ENCODE assay signal across 8 cellular contexts in the genomic region with DNA sequence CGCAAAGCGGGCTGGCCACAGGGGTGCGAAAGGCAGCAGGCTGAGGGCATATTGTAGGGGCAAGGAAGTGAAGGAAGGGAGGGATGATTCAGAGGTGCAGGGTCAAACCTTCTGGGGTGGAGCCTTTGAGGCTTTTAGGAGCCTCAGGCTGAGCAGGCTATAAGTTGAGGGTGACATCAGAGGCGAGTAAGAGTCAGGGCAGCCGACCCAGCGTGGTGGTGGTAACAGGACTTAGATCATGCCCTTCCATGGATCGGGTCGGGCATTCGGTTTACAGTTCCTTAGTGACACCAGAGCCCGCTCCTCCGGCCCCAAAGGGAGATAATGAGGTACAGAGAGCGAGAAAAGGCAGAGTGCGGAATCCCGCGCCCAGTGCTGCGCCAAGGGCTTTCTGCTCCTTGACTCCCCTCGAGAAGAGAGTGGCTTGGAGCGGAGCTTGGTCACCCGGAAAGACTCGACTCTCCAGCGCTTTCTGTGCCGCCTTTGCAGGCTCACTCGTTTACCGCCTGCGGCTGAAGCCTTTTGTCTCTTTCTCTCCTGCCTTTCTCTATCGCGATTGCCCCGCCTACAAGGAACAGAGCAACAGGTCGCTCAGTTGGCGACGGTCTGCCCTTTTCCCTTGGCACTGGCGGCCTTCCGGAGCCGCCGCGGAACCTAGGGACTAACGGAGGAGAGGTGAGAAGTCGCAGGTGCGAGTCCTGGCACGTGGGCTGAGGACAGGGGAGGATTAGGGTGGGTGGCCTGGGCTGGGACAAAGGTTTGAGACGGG. TPM values are rescaled to one million over a fixed set of nuclear protein-coding genes. Genes with fewer than 3 reads are reported as not detected.
A peak's percentile ranks its signal among the peaks of the same experiment; 100 is the strongest.
DNase-seq lines count a peak whose midpoint lies in the region; ATAC-seq, FAIRE-seq and TF ChIP-seq lines count a peak whose summit lies in the region.

No MANE protein-coding gene starts in this region.

- CTCF ChIA-PET in HepG2 (lab: Yijun Ruan, JAX; ENCODE audit: low intra/inter-chr PET ratio, low total read pairs), result no interaction called here

- intact Hi-C loops in HepG2 (cut with micrococcal nuclease; ENCODE audit: unreplicated experiment) (loop anchor here (10.0 kb wide), 1 partner anchor 1804 kb away; no protein-coding TSS in a partner anchor), upper lobe of right lung (cut with DNase I) (loop anchor here (10.0 kb wide), 1 partner anchor 86 kb away; no protein-coding TSS in a partner anchor)

- peaks cover 23% of the 10 kb centered on the region for H3K79me2 ChIP-seq in HepG2 (ENCODE audit: insufficient read depth, low read length)

- H3K27ac ChIP-seq in HepG2 (ENCODE audit: extremely low read length, insufficient read depth, low read length), result peak overlapping the region; percentile 70
- H3K27ac ChIP-seq in upper lobe of right lung, result no peak overlapping the region

- 77% methylated on average over 41 of the region's 41 CpGs for WGBS in HepG2 (ENCODE audit: low lambda C conversion rate)

- peak overlapping the region; percentile 50 for H3K9ac ChIP-seq in HepG2 (ENCODE audit: insufficient read depth, low read depth, low read length)

- H2AFZ ChIP-seq in HepG2 (ENCODE audit: low read length), result no peak overlapping the region

- H3K9me3 ChIP-seq in BE2C (no peaks in the 10 kb centered on the region), HepG2 (ENCODE audit: low read length) (no peaks in the 10 kb centered on the region), upper lobe of right lung (no peaks in the 10 kb centered on the region)

- TF ChIP-seq POLR2A in HepG2 (IDR thresholded peaks at IDR 0.05; ENCODE audit: insufficient read depth in 1 of 2, low read depth in 2 of 2, low read length in 2 of 2), result peak in 1 of 2 experiments; percentile 66; a peak in 2 of 4 replicates

- ATAC-seq in HepG2 (no peak), upper lobe of right lung (peak; percentile 1)

- H3K4me1 ChIP-seq in BE2C (peaks cover 5% of the 10 kb centered on the region; the same call in 1 of the 2 replicates), HepG2 (ENCODE audit: insufficient read depth, low read length) (peaks cover 66% of the 10 kb centered on the region), upper lobe of right lung (peaks cover 34% of the 10 kb centered on the region)

- H3K4me3 ChIP-seq in BE2C (ENCODE audit: low read depth, low read length), result peak overlapping the region; percentile 61
- H3K4me3 ChIP-seq in astrocyte of the cerebellum (ENCODE audit: low read depth, low read length), result peak overlapping the region; percentile 19
- peak overlapping the region; percentile 32 to 66 (median 53); a peak in 5 of 6 replicates for H3K4me3 ChIP-seq in HepG2 (replicated peaks in 1 of 3; ENCODE audit: insufficient read depth in 1 of 3, low read depth in 2 of 3, low read length in 3 of 3)
- H3K4me3 ChIP-seq in upper lobe of right lung, result peak overlapping the region; percentile 44

- H3K27me3 ChIP-seq in BE2C (no peaks in the 10 kb centered on the region), HepG2 (ENCODE audit: control insufficient read depth in 1 of 2, insufficient read depth in 2 of 2, low read length in 2 of 2) (no peaks in the 10 kb centered on the region; a peak in 1 of 5 replicates), upper lobe of right lung (peaks cover 41% of the 10 kb centered on the region)

- FAIRE-seq in HepG2 (lab: Jason Lieb, UNC), result no peak

- H3K36me3 ChIP-seq in BE2C (no peaks in the 10 kb centered on the region; the same call in 1 of the 2 replicates), HepG2 (replicated peaks in 1 of 2; ENCODE audit: control insufficient read depth in 1 of 2, insufficient read depth in 2 of 2, low read length in 2 of 2) (peaks cover 2 to 6% of the 10 kb centered on the region in 2 experiments), upper lobe of right lung (peaks cover 2% of the 10 kb centered on the region)

- no peak for TF ChIP-seq EP300 in HepG2 (IDR thresholded peaks at IDR 0.05; ENCODE audit: low read depth in 2 of 2, low read length in 2 of 2)
- TF ChIP-seq EP300 in HepG2 (CRISPR knock-in tag; IDR thresholded peaks at IDR 0.05; ENCODE audit: borderline replicate concordance), result no peak

- BruUV-seq in HepG2 (replicated peaks; lab: Mats Ljungman, UMichigan), result no TSS peak

- TF ChIP-seq RAD21 in HepG2 (CRISPR knock-in tag; IDR thresholded peaks at IDR 0.05), result no peak

- in situ Hi-C loops in astrocyte of the cerebellum (cut with HindIII; ENCODE audit: low sequenced_read_pairs) (no loop called here), HepG2 (cut with HindIII; ENCODE audit: extremely low pct_ligation_motif_present, low pct_unique_long_range_greater_than_20kb) (no loop called here)

- DNase-seq in BE2C (peak; percentile 55), HS-5 (ENCODE audit: low read depth) (peak; percentile 39), astrocyte of the cerebellum (ENCODE audit: low read depth) (no peak), HepG2 (ENCODE audit: low spot score) (no peak), upper lobe of right lung (no peak), cortex of kidney (lab: John Stamatoyannopoulos, UW) (no peak), NCI-H2196 treated with DMSO at 0.1 percent for 48 hours (lab: John Stamatoyannopoulos, UW; ENCODE audit: unreplicated experiment) (no peak), occipital lobe (lab: John Stamatoyannopoulos, UW) (no peak)

- POLR2A ChIA-PET in HepG2 (lab: Yijun Ruan, JAX), result interaction anchor here (1.0 to 16.5 kb wide), 11 partner anchors 9 to 69 kb away, joined by 3 to 795 read pairs (median 6); a partner anchor contains a TSS

- H4K20me1 ChIP-seq in HepG2 (ENCODE audit: insufficient read depth, low read length), result no peaks in the 10 kb centered on the region

- TF ChIP-seq CTCF in BE2C (IDR thresholded peaks at IDR 0.05; ENCODE audit: low read depth, low read length) (no peak), astrocyte of the cerebellum (IDR thresholded peaks at IDR 0.05; ENCODE audit: low read depth, low read length, missing control alignments) (no peak), HepG2 (CRISPR knock-in tag; IDR thresholded peaks at IDR 0.05) (no peak), upper lobe of right lung (IDR thresholded peaks at IDR 0.05) (no peak)

- peak overlapping the region; percentile 92 for H3K4me2 ChIP-seq in HepG2 (ENCODE audit: low read depth, low read length)

RNA-seq across cellular contexts. Expression of a gene that starts 0.7 kb away (rescaled TPM):
- 3.0 TPM for polyA plus RNA-seq in BE2C (2012; ENCODE audit: insufficient read depth, insufficient read length, low read depth)
- 4.0 and 8.1 TPM in 2 replicates for total RNA-seq in HepG2 (2016; rRNA removed; fragmentation: Illumina TruSeq; extraction: Trizol)
- 1.6 and 4.3 TPM in 2 replicates for total RNA-seq in HepG2 (2016; cell fraction: cytosol; rRNA removed; fragmentation: Illumina TruSeq; extraction: Trizol; ENCODE audit: low read depth)
- 7.3 and 8.7 TPM in 2 replicates for total RNA-seq in HepG2 (2016; cell fraction: insoluble cytoplasmic fraction; rRNA removed; fragmentation: Illumina TruSeq; extraction: Trizol)
- 2.9 and 6.9 TPM in 2 replicates for total RNA-seq in HepG2 (2016; cell fraction: membrane; rRNA removed; fragmentation: Illumina TruSeq; extraction: Trizol)
- 6.7 and 10.5 TPM in 2 replicates for total RNA-seq in HepG2 (2016; cell fraction: nucleus; rRNA removed; fragmentation: Illumina TruSeq; extraction: Trizol)
- 6.4 and 7.3 TPM in 2 replicates for polyA plus RNA-seq in HepG2 (2011; rRNA removed)
- 5.1 and 7.2 TPM in 2 replicates for polyA plus RNA-seq in HepG2 (2011; cell fraction: cytosol; rRNA removed)
- 43.6 and 46.5 TPM in 2 replicates for polyA plus RNA-seq in HepG2 (2011; cell fraction: nucleus; rRNA removed)
- polyA plus RNA-seq in HepG2 (2012), result 7.8 and 8.2 TPM in 2 replicates
- 3.0 and 3.5 TPM in 2 replicates for polyA plus RNA-seq in HepG2 (2016; cell fraction: cytosol; fragmentation: Illumina TruSeq; extraction: Trizol; ENCODE audit: low read depth)
- 8.9 and 9.5 TPM in 2 replicates for polyA plus RNA-seq in HepG2 (2016; cell fraction: insoluble cytoplasmic fraction; fragmentation: Illumina TruSeq; extraction: Trizol; ENCODE audit: low read depth)
- polyA plus RNA-seq in HepG2 (2016; cell fraction: membrane; fragmentation: Illumina TruSeq; extraction: Trizol; ENCODE audit: low read depth), result 4.3 and 5.5 TPM in 2 replicates
- polyA plus RNA-seq in HepG2 (2016; cell fraction: nucleus; fragmentation: Illumina TruSeq; extraction: Trizol; ENCODE audit: insufficient read depth, low read depth), result 14.4 and 14.6 TPM in 2 replicates
- 0.14 and 7.2 TPM in 2 replicates for polyA minus RNA-seq in HepG2 (2011; rRNA and poly(A)+ RNA removed; ENCODE audit: low replicate concordance)
- polyA minus RNA-seq in HepG2 (2011; cell fraction: cytosol; rRNA and poly(A)+ RNA removed), result 3.6 TPM in 2 replicates
- 9.8 and 12.1 TPM in 2 replicates for polyA minus RNA-seq in HepG2 (2011; cell fraction: nucleus; rRNA and poly(A)+ RNA removed)
- 1.8 TPM for total RNA-seq in upper lobe of right lung
- not detected for total RNA-seq in occipital lobe

RNA-seq across cellular contexts. Expression of a gene that starts 8.8 kb away (rescaled TPM):
- 24.9 TPM for polyA plus RNA-seq in BE2C (2012; ENCODE audit: insufficient read depth, insufficient read length, low read depth)
- total RNA-seq in HepG2 (2016; rRNA removed; fragmentation: Illumina TruSeq; extraction: Trizol) (14.2 and 20.4 TPM in 2 replicates), upper lobe of right lung (30.1 TPM), occipital lobe (6.4 TPM)
- total RNA-seq in HepG2 (2016; cell fraction: cytosol; rRNA removed; fragmentation: Illumina TruSeq; extraction: Trizol; ENCODE audit: low read depth), result 37.5 and 42.0 TPM in 2 replicates
- 15.5 and 15.6 TPM in 2 replicates for total RNA-seq in HepG2 (2016; cell fraction: insoluble cytoplasmic fraction; rRNA removed; fragmentation: Illumina TruSeq; extraction: Trizol)
- 29.0 and 31.0 TPM in 2 replicates for total RNA-seq in HepG2 (2016; cell fraction: membrane; rRNA removed; fragmentation: Illumina TruSeq; extraction: Trizol)
- 16.2 and 22.2 TPM in 2 replicates for total RNA-seq in HepG2 (2016; cell fraction: nucleus; rRNA removed; fragmentation: Illumina TruSeq; extraction: Trizol)
- 22.6 and 22.7 TPM in 2 replicates for polyA plus RNA-seq in HepG2 (2011; rRNA removed)
- 19.8 and 22.8 TPM in 2 replicates for polyA plus RNA-seq in HepG2 (2011; cell fraction: cytosol; rRNA removed)
- 37.4 and 90.3 TPM in 2 replicates for polyA plus RNA-seq in HepG2 (2011; cell fraction: nucleus; rRNA removed)
- polyA plus RNA-seq in HepG2 (2012), result 14.2 and 15.2 TPM in 2 replicates
- polyA plus RNA-seq in HepG2 (2016; cell fraction: cytosol; fragmentation: Illumina TruSeq; extraction: Trizol; ENCODE audit: low read depth), result 20.8 and 23.0 TPM in 2 replicates
- 13.9 and 16.9 TPM in 2 replicates for polyA plus RNA-seq in HepG2 (2016; cell fraction: insoluble cytoplasmic fraction; fragmentation: Illumina TruSeq; extraction: Trizol; ENCODE audit: low read depth)
- 18.0 and 18.6 TPM in 2 replicates for polyA plus RNA-seq in HepG2 (2016; cell fraction: membrane; fragmentation: Illumina TruSeq; extraction: Trizol; ENCODE audit: low read depth)
- 44.9 and 46.7 TPM in 2 replicates for polyA plus RNA-seq in HepG2 (2016; cell fraction: nucleus; fragmentation: Illumina TruSeq; extraction: Trizol; ENCODE audit: insufficient read depth, low read depth)
- polyA minus RNA-seq in HepG2 (2011; rRNA and poly(A)+ RNA removed; ENCODE audit: low replicate concordance), result 19.3 and 42.8 TPM in 2 replicates
- polyA minus RNA-seq in HepG2 (2011; cell fraction: cytosol; rRNA and poly(A)+ RNA removed), result 14.1 and 14.9 TPM in 2 replicates
- 22.8 and 25.0 TPM in 2 replicates for polyA minus RNA-seq in HepG2 (2011; cell fraction: nucleus; rRNA and poly(A)+ RNA removed)

RNA-seq across cellular contexts. Expression of a gene that starts 15.6 kb away (rescaled TPM):
- polyA plus RNA-seq in BE2C (2012; ENCODE audit: insufficient read depth, insufficient read length, low read depth), result 27.0 TPM
- total RNA-seq in HepG2 (2016; rRNA removed; fragmentation: Illumina TruSeq; extraction: Trizol), result 0.20 TPM in 1 of 2 replicates, not detected in the other
- 0.10 and 0.26 TPM in 2 replicates for total RNA-seq in HepG2 (2016; cell fraction: cytosol; rRNA removed; fragmentation: Illumina TruSeq; extraction: Trizol; ENCODE audit: low read depth)
- 0.28 TPM in 1 of 2 replicates, not detected in the other for total RNA-seq in HepG2 (2016; cell fraction: insoluble cytoplasmic fraction; rRNA removed; fragmentation: Illumina TruSeq; extraction: Trizol)
- 0.28 TPM in 1 of 2 replicates, not detected in the other for total RNA-seq in HepG2 (2016; cell fraction: membrane; rRNA removed; fragmentation: Illumina TruSeq; extraction: Trizol)
- not detected in 2 replicates for total RNA-seq in HepG2 (2016; cell fraction: nucleus; rRNA removed; fragmentation: Illumina TruSeq; extraction: Trizol)
- polyA plus RNA-seq in HepG2 (2011; rRNA removed), result 0.05 and 0.09 TPM in 2 replicates
- 0.10 and 0.17 TPM in 2 replicates for polyA plus RNA-seq in HepG2 (2011; cell fraction: cytosol; rRNA removed)
- 0.35 and 0.92 TPM in 2 replicates for polyA plus RNA-seq in HepG2 (2011; cell fraction: nucleus; rRNA removed)
- 4.1 and 5.8 TPM in 2 replicates for polyA plus RNA-seq in HepG2 (2012)
- 0.09 and 0.26 TPM in 2 replicates for polyA plus RNA-seq in HepG2 (2016; cell fraction: cytosol; fragmentation: Illumina TruSeq; extraction: Trizol; ENCODE audit: low read depth)
- 0.26 TPM in 1 of 2 replicates, not detected in the other for polyA plus RNA-seq in HepG2 (2016; cell fraction: insoluble cytoplasmic fraction; fragmentation: Illumina TruSeq; extraction: Trizol; ENCODE audit: low read depth)
- 0.62 TPM in 1 of 2 replicates, not detected in the other for polyA plus RNA-seq in HepG2 (2016; cell fraction: membrane; fragmentation: Illumina TruSeq; extraction: Trizol; ENCODE audit: low read depth)
- polyA plus RNA-seq in HepG2 (2016; cell fraction: nucleus; fragmentation: Illumina TruSeq; extraction: Trizol; ENCODE audit: insufficient read depth, low read depth), result 0.66 TPM in 1 of 2 replicates, not detected in the other
- polyA minus RNA-seq in HepG2 (2011; rRNA and poly(A)+ RNA removed; ENCODE audit: low replicate concordance), result not detected in 2 replicates
- polyA minus RNA-seq in HepG2 (2011; cell fraction: cytosol; rRNA and poly(A)+ RNA removed), result not detected in 2 replicates
- not detected in 2 replicates for polyA minus RNA-seq in HepG2 (2011; cell fraction: nucleus; rRNA and poly(A)+ RNA removed)
- total RNA-seq in upper lobe of right lung, result not detected
- total RNA-seq in occipital lobe, result not detected

RNA-seq across cellular contexts. Expression of a gene that starts 15.8 kb away (rescaled TPM):
- polyA plus RNA-seq in BE2C (2012; ENCODE audit: insufficient read depth, insufficient read length, low read depth), result 20.9 TPM
- total RNA-seq in HepG2 (2016; rRNA removed; fragmentation: Illumina TruSeq; extraction: Trizol), result 21.1 and 28.3 TPM in 2 replicates
- total RNA-seq in HepG2 (2016; cell fraction: cytosol; rRNA removed; fragmentation: Illumina TruSeq; extraction: Trizol; ENCODE audit: low read depth), result 2.7 and 3.0 TPM in 2 replicates
- 18.2 and 28.7 TPM in 2 replicates for total RNA-seq in HepG2 (2016; cell fraction: insoluble cytoplasmic fraction; rRNA removed; fragmentation: Illumina TruSeq; extraction: Trizol)
- 6.9 and 8.2 TPM in 2 replicates for total RNA-seq in HepG2 (2016; cell fraction: membrane; rRNA removed; fragmentation: Illumina TruSeq; extraction: Trizol)
- 47.8 and 48.1 TPM in 2 replicates for total RNA-seq in HepG2 (2016; cell fraction: nucleus; rRNA removed; fragmentation: Illumina TruSeq; extraction: Trizol)
- 39.5 and 43.4 TPM in 2 replicates for polyA plus RNA-seq in HepG2 (2011; rRNA removed)
- polyA plus RNA-seq in HepG2 (2011; cell fraction: cytosol; rRNA removed), result 21.8 and 24.0 TPM in 2 replicates
- polyA plus RNA-seq in HepG2 (2011; cell fraction: nucleus; rRNA removed), result 180 and 208 TPM in 2 replicates
- 20.8 and 30.1 TPM in 2 replicates for polyA plus RNA-seq in HepG2 (2012)
- polyA plus RNA-seq in HepG2 (2016; cell fraction: cytosol; fragmentation: Illumina TruSeq; extraction: Trizol; ENCODE audit: low read depth), result 2.3 and 2.7 TPM in 2 replicates
- 21.6 and 25.6 TPM in 2 replicates for polyA plus RNA-seq in HepG2 (2016; cell fraction: insoluble cytoplasmic fraction; fragmentation: Illumina TruSeq; extraction: Trizol; ENCODE audit: low read depth)
- polyA plus RNA-seq in HepG2 (2016; cell fraction: membrane; fragmentation: Illumina TruSeq; extraction: Trizol; ENCODE audit: low read depth), result 5.9 and 6.6 TPM in 2 replicates
- 99.0 and 111 TPM in 2 replicates for polyA plus RNA-seq in HepG2 (2016; cell fraction: nucleus; fragmentation: Illumina TruSeq; extraction: Trizol; ENCODE audit: insufficient read depth, low read depth)
- polyA minus RNA-seq in HepG2 (2011; rRNA and poly(A)+ RNA removed; ENCODE audit: low replicate concordance), result 35.9 and 48.7 TPM in 2 replicates
- 11.7 and 13.3 TPM in 2 replicates for polyA minus RNA-seq in HepG2 (2011; cell fraction: cytosol; rRNA and poly(A)+ RNA removed)
- polyA minus RNA-seq in HepG2 (2011; cell fraction: nucleus; rRNA and poly(A)+ RNA removed), result 72.2 and 74.9 TPM in 2 replicates
- 23.4 TPM for total RNA-seq in upper lobe of right lung
- 5.9 TPM for total RNA-seq in occipital lobe

RNA-seq across cellular contexts. Expression of a gene that starts 15.9 kb away (rescaled TPM):
- 14.0 TPM for polyA plus RNA-seq in BE2C (2012; ENCODE audit: insufficient read depth, insufficient read length, low read depth)
- total RNA-seq in HepG2 (2016; rRNA removed; fragmentation: Illumina TruSeq; extraction: Trizol), result 8.8 and 30.4 TPM in 2 replicates
- total RNA-seq in HepG2 (2016; cell fraction: cytosol; rRNA removed; fragmentation: Illumina TruSeq; extraction: Trizol; ENCODE audit: low read depth), result 4.8 and 4.9 TPM in 2 replicates
- 8.0 and 25.5 TPM in 2 replicates for total RNA-seq in HepG2 (2016; cell fraction: insoluble cytoplasmic fraction; rRNA removed; fragmentation: Illumina TruSeq; extraction: Trizol)
- total RNA-seq in HepG2 (2016; cell fraction: membrane; rRNA removed; fragmentation: Illumina TruSeq; extraction: Trizol), result 6.2 and 6.3 TPM in 2 replicates
- total RNA-seq in HepG2 (2016; cell fraction: nucleus; rRNA removed; fragmentation: Illumina TruSeq; extraction: Trizol), result 51.7 and 65.9 TPM in 2 replicates
- 14.7 and 17.7 TPM in 2 replicates for polyA plus RNA-seq in HepG2 (2011; rRNA removed)
- polyA plus RNA-seq in HepG2 (2011; cell fraction: cytosol; rRNA removed), result 5.1 and 6.3 TPM in 2 replicates
- polyA plus RNA-seq in HepG2 (2011; cell fraction: nucleus; rRNA removed), result 51.7 and 56.4 TPM in 2 replicates
- 5.2 and 6.8 TPM in 2 replicates for polyA plus RNA-seq in HepG2 (2012)
- polyA plus RNA-seq in HepG2 (2016; cell fraction: cytosol; fragmentation: Illumina TruSeq; extraction: Trizol; ENCODE audit: low read depth), result 0.66 and 0.67 TPM in 2 replicates
- polyA plus RNA-seq in HepG2 (2016; cell fraction: insoluble cytoplasmic fraction; fragmentation: Illumina TruSeq; extraction: Trizol; ENCODE audit: low read depth), result 4.3 and 5.0 TPM in 2 replicates
- polyA plus RNA-seq in HepG2 (2016; cell fraction: membrane; fragmentation: Illumina TruSeq; extraction: Trizol; ENCODE audit: low read depth), result 1.4 and 2.5 TPM in 2 replicates
- polyA plus RNA-seq in HepG2 (2016; cell fraction: nucleus; fragmentation: Illumina TruSeq; extraction: Trizol; ENCODE audit: insufficient read depth, low read depth), result 76.5 and 76.7 TPM in 2 replicates
- 64.4 and 82.1 TPM in 2 replicates for polyA minus RNA-seq in HepG2 (2011; rRNA and poly(A)+ RNA removed; ENCODE audit: low replicate concordance)
- polyA minus RNA-seq in HepG2 (2011; cell fraction: cytosol; rRNA and poly(A)+ RNA removed), result 5.7 and 6.4 TPM in 2 replicates
- polyA minus RNA-seq in HepG2 (2011; cell fraction: nucleus; rRNA and poly(A)+ RNA removed), result 87.2 and 94.1 TPM in 2 replicates
- total RNA-seq in upper lobe of right lung, result 16.1 TPM
- total RNA-seq in occipital lobe, result 35.6 TPM

Comparison
In these comparisons a context has a peak if more than half of its experiments do, and no peak if none do; other contexts are left out.
1. DNase-seq: peak in BE2C (single experiment) and HS-5 (single experiment); none in astrocyte of the cerebellum (single experiment), HepG2 (single experiment), upper lobe of right lung (single experiment), cortex of kidney (single experiment), NCI-H2196 treated with DMSO at 0.1 percent for 48 hours (single experiment) and occipital lobe (single experiment).
2. Peak in every context shown above with its lines, with median percentiles within 50 percentile points of each other: H3K4me3 ChIP-seq.